In genomic region chr12:92089559-92089958, GRCh38 we compare ENCODE assay signal across 16 cellular contexts.
"Had no signal": no experiment of that assay in that cellular context is flagged by ENCODE, and none has a peak within 500 bp of the region (broad histone marks: within the 10 kb centered on the region; RNA-seq: fewer than 3 reads in every experiment).

No MANE protein-coding gene starts in this region.

- H3K9me3 Mint-ChIP-seq: activated naive CD8-positive, alpha-beta T cell treated with anti-CD3 and anti-CD28 coated beads, Interleukin-2, amount 10 ng/mL, durations not matched to agents 7 days and 5 days; activated T-cell treated with anti-CD3 and anti-CD28 coated beads, Interleukin-2, amount 50 U/mL, for 4 hours; immature natural killer cell; stimulated activated naive CD8-positive, alpha-beta T cell treated with anti-CD3 and anti-CD28 coated beads, Interleukin-15, amount 100 ng/mL, for 72 hours had no signal

- H3K27me3 Mint-ChIP-seq: activated CD8-positive, alpha-beta memory T cell treated with anti-CD3 and anti-CD28 coated beads, Interleukin-2, amount 10 ng/mL, durations not matched to agents 7 days and 5 days; activated naive CD8-positive, alpha-beta T cell treated with anti-CD3 and anti-CD28 coated beads, Interleukin-2, amount 10 ng/mL, durations not matched to agents 7 days and 5 days; naive thymus-derived CD8-positive, alpha-beta T cell; stimulated activated naive CD8-positive, alpha-beta T cell treated with anti-CD3 and anti-CD28 coated beads, Interleukin-15, amount 100 ng/mL, for 72 hours had no signal

- H3K4me3 Mint-ChIP-seq: activated CD8-positive, alpha-beta memory T cell treated with anti-CD3 and anti-CD28 coated beads, Interleukin-2, amount 10 ng/mL, durations not matched to agents 7 days and 5 days; activated naive CD8-positive, alpha-beta T cell treated with anti-CD3 and anti-CD28 coated beads, Interleukin-2, amount 10 ng/mL, durations not matched to agents 7 days and 5 days; activated T-cell treated with anti-CD3 and anti-CD28 coated beads, Interleukin-2, amount 50 U/mL, for 4 hours; immature natural killer cell had no signal

- ATAC-seq: activated CD8-positive, alpha-beta memory T cell treated with anti-CD3 and anti-CD28 coated beads, Interleukin-2, amount 10 ng/mL, durations not matched to agents 7 days and 5 days; activated T-cell treated with anti-CD3 and anti-CD28 coated beads, Interleukin-2, amount 50 U/mL, for 4 hours; stimulated activated naive CD8-positive, alpha-beta T cell treated with anti-CD3 and anti-CD28 coated beads, Interleukin-15, amount 100 ng/mL, for 72 hours had no signal

- DNase-seq: activated CD4-positive, alpha-beta T cell treated with anti-CD3 and anti-CD28 coated beads, Interleukin-2, amount 50 U/mL, for 48 hours; activated CD4-positive, CD25-positive, alpha-beta regulatory T cell treated with anti-CD3 and anti-CD28 coated beads, Interleukin-2, amount 50 U/mL, for 72 hours; activated CD8-positive, alpha-beta memory T cell treated with anti-CD3 and anti-CD28 coated beads, Interleukin-2, amount 10 ng/mL, durations not matched to agents 7 days and 5 days; activated gamma-delta T cell; activated naive CD8-positive, alpha-beta T cell treated with anti-CD3 and anti-CD28 coated beads, Interleukin-2, amount 10 ng/mL, durations not matched to agents 7 days and 5 days; activated T-cell treated with anti-CD3 and anti-CD28 coated beads, Interleukin-2, amount 50 U/mL, for 4 hours; caudate nucleus; dermis blood vessel endothelial cell; immature natural killer cell; lower lobe of right lung; naive thymus-derived CD8-positive, alpha-beta T cell; stimulated activated CD4-positive, alpha-beta T cell treated with anti-CD3 and anti-CD28 coated beads, Interleukin-4, amount 100 ng/mL, for 24 hours; stimulated activated naive CD8-positive, alpha-beta T cell treated with anti-CD3 and anti-CD28 coated beads, Interleukin-15, amount 100 ng/mL, for 72 hours; SW 1271; T-helper 9 cell; testis had no signal

- H3K9me3 ChIP-seq: lower lobe of right lung, testis had no signal

- H3K4me3 ChIP-seq: lower lobe of right lung, testis had no signal

- H3K36me3 ChIP-seq: lower lobe of right lung had no signal

- H3K27ac Mint-ChIP-seq: activated CD8-positive, alpha-beta memory T cell treated with anti-CD3 and anti-CD28 coated beads, Interleukin-2, amount 10 ng/mL, durations not matched to agents 7 days and 5 days; activated naive CD8-positive, alpha-beta T cell treated with anti-CD3 and anti-CD28 coated beads, Interleukin-2, amount 10 ng/mL, durations not matched to agents 7 days and 5 days had no signal

- H3K27me3 ChIP-seq: testis had no signal

- H3K4me1 ChIP-seq: lower lobe of right lung, testis had no signal

- H3K27ac ChIP-seq: lower lobe of right lung, testis had no signal
